ENCODE assay signal across 15 cellular contexts in genomic region chr6:17871836-17872235, GRCh38.
A peak's percentile ranks its signal among the peaks of the same experiment; 100 is the strongest.
DNase-seq lines count a peak whose midpoint lies in the region; ATAC-seq, FAIRE-seq and TF ChIP-seq lines count a peak whose summit lies in the region.
"Had no signal": no experiment of that assay in that cellular context is flagged by ENCODE, and none has a peak within 500 bp of the region (broad histone marks: within the 10 kb centered on the region; RNA-seq: fewer than 3 reads in every experiment).

No MANE protein-coding gene starts in this region.

- no peaks in the 10 kb centered on the region; a peak in 2 of 5 replicates for H3K36me3 ChIP-seq in HepG2 (replicated peaks in 1 of 2; ENCODE audit: control insufficient read depth in 1 of 2, insufficient read depth in 2 of 2, low read length in 2 of 2)
- no peaks in the 10 kb centered on the region for H3K36me3 ChIP-seq in right lobe of liver
- no peaks in the 10 kb centered on the region for H3K36me3 ChIP-seq in vagina

- no peaks in the 10 kb centered on the region for H3K79me2 ChIP-seq in HepG2 (ENCODE audit: insufficient read depth, low read length)

- no peak for FAIRE-seq in HepG2 (lab: Jason Lieb, UNC)
- FAIRE-seq: HTR-8/SVneo had no signal

- intact Hi-C loops in HepG2 (cut with micrococcal nuclease; ENCODE audit: unreplicated experiment) (no loop called here), right lobe of liver (cut with DNase I) (no loop called here), vagina (cut with DNase I) (loop anchor here (10.0 kb wide), 1 partner anchor 113 kb away; the partner anchor contains the start of gene KIF13A)

- CTCF ChIA-PET in HepG2 (lab: Yijun Ruan, JAX; ENCODE audit: low intra/inter-chr PET ratio, low total read pairs): no interaction called here

- WGBS in HepG2 (ENCODE audit: low lambda C conversion rate): 98% methylated on average over 3 of the region's 3 CpGs
- WGBS in right lobe of liver (ENCODE audit: insufficient coverage, low coverage, low lambda C conversion rate, missing lambda C conversion rate): 92% methylated on average over 3 of the region's 3 CpGs

- no peaks in the 10 kb centered on the region for H3K9me3 ChIP-seq in HepG2 (ENCODE audit: low read length)
- no peaks in the 10 kb centered on the region for H3K9me3 ChIP-seq in right lobe of liver
- H3K9me3 ChIP-seq in vagina: no peaks in the 10 kb centered on the region

- H3K27me3 Mint-ChIP-seq in nephron (ENCODE audit: low read depth): no peaks in the 10 kb centered on the region

- in situ Hi-C loops in HepG2 (cut with HindIII; ENCODE audit: extremely low pct_ligation_motif_present, low pct_unique_long_range_greater_than_20kb): no loop called here

- ATAC-seq in HepG2 (no peak), right lobe of liver (no peak), GM18907 (IDR thresholded peaks at IDR 0.05; ENCODE audit: unreplicated experiment) (no peak)

- no peak overlapping the region for H3K4me3 ChIP-seq in HepG2 (replicated peaks in 1 of 3; ENCODE audit: insufficient read depth in 1 of 3, low read depth in 2 of 3, low read length in 3 of 3)
- H3K4me3 ChIP-seq in right lobe of liver: no peak overlapping the region
- no peak overlapping the region for H3K4me3 ChIP-seq in vagina

- H3K27me3 ChIP-seq in HepG2 (ENCODE audit: control insufficient read depth in 1 of 2, insufficient read depth in 2 of 2, low read length in 2 of 2) (no peaks in the 10 kb centered on the region), right lobe of liver (no peaks in the 10 kb centered on the region), vagina (no peaks in the 10 kb centered on the region)

- no peak overlapping the region for H2AFZ ChIP-seq in HepG2 (ENCODE audit: low read length)

- no peak overlapping the region for H3K4me2 ChIP-seq in HepG2 (ENCODE audit: low read depth, low read length)

- H3K27ac ChIP-seq in HepG2 (ENCODE audit: extremely low read length, insufficient read depth, low read length): no peak overlapping the region
- H3K27ac ChIP-seq in right lobe of liver: no peak overlapping the region
- peak overlapping the region; percentile 62 for H3K27ac ChIP-seq in cingulate gyrus (ENCODE audit: low read depth, low read length)
- peak overlapping the region; percentile 16 for H3K27ac ChIP-seq in vagina
- H3K27ac ChIP-seq: C4-2B had no signal

- POLR2A ChIA-PET in HepG2 (lab: Yijun Ruan, JAX): no interaction called here

- H3K9ac ChIP-seq in HepG2 (ENCODE audit: insufficient read depth, low read depth, low read length): no peak overlapping the region

- BruUV-seq in HepG2 (replicated peaks; lab: Mats Ljungman, UMichigan): TSS peak; percentile 27

- H3K4me3 Mint-ChIP-seq in nephron: no peak overlapping the region

- peaks cover 35% of the 10 kb centered on the region for H3K4me1 ChIP-seq in HepG2 (ENCODE audit: insufficient read depth, low read length)
- H3K4me1 ChIP-seq in right lobe of liver: peaks cover 0 to 6% (median 0%) of the 10 kb centered on the region in 4 donors
- H3K4me1 ChIP-seq in vagina: peaks cover 72% of the 10 kb centered on the region

- H3K4me1 Mint-ChIP-seq in nephron: peaks cover 40% of the 10 kb centered on the region

- TF ChIP-seq RAD21 in HepG2 (CRISPR knock-in tag; IDR thresholded peaks at IDR 0.05): no peak

- no peaks in the 10 kb centered on the region for H4K20me1 ChIP-seq in HepG2 (ENCODE audit: insufficient read depth, low read length)

- DNase-seq in HepG2 (ENCODE audit: low spot score) (no peak), right lobe of liver (no peak), vagina (ENCODE audit: extremely low spot score in 2 of 2) (no peak), A172 (ENCODE audit: low spot score) (no peak)
- no peak for DNase-seq in activated effector memory CD4-positive, alpha-beta T cell treated with Interleukin-2 at 50 U/mL for 16 hours
- DNase-seq: EL; NCI-H187; NCI-H69; NK-92 treated with Interleukin-12 subunit alpha and Interleukin-12 subunit beta, amount 100 ng/mL, for 24 hours; RPMI8226 had no signal

- H3K27ac Mint-ChIP-seq in nephron: peak overlapping the region in 2 of 3 experiments; percentile 5 to 8

- TF ChIP-seq POLR2A in HepG2 (IDR thresholded peaks at IDR 0.05; ENCODE audit: insufficient read depth in 1 of 2, low read depth in 2 of 2, low read length in 2 of 2) (no peak), right lobe of liver (IDR thresholded peaks at IDR 0.05) (no peak), vagina (IDR thresholded peaks at IDR 0.05) (no peak)

- no peaks in the 10 kb centered on the region for H3K9me3 Mint-ChIP-seq in nephron

- H3K36me3 Mint-ChIP-seq in nephron (ENCODE audit: low read depth): peaks cover 12% of the 10 kb centered on the region

- TF ChIP-seq CTCF in HepG2 (CRISPR knock-in tag; IDR thresholded peaks at IDR 0.05): no peak
- no peak for TF ChIP-seq CTCF in right lobe of liver (IDR thresholded peaks at IDR 0.05)
- TF ChIP-seq CTCF in nephron (IDR thresholded peaks at IDR 0.05; ENCODE audit: unreplicated experiment in 3 of 3): no peak
- TF ChIP-seq CTCF in vagina (IDR thresholded peaks at IDR 0.05): no peak

- no peak for TF ChIP-seq EP300 in HepG2 (IDR thresholded peaks at IDR 0.05; ENCODE audit: low read depth in 2 of 2, low read length in 2 of 2)
- TF ChIP-seq EP300 in HepG2 (CRISPR knock-in tag; IDR thresholded peaks at IDR 0.05; ENCODE audit: borderline replicate concordance): no peak

TF ChIP-seq in HepG2, 621 proteins besides CTCF, POLR2A, EP300 and RAD21:
- no peak for TF ChIP-seq RBFOX2 (IDR thresholded peaks at IDR 0.05; ENCODE audit: low read depth, low read length)
- TF ChIP-seq ZNF282 (IDR thresholded peaks at IDR 0.05; ENCODE audit: partially characterized antibody): no peak
- TF ChIP-seq ZNF878 (CRISPR knock-in tag; IDR thresholded peaks at IDR 0.05): no peak

Comparison
In these comparisons a context has a peak if more than half of its experiments do, and no peak if none do; other contexts are left out.
1. H3K27ac ChIP-seq: peak in cingulate gyrus (single experiment) and vagina (single experiment); none in HepG2 (single experiment) and right lobe of liver (0 of 3).